ENCODE assay signal across 7 cellular contexts in the genomic region with DNA sequence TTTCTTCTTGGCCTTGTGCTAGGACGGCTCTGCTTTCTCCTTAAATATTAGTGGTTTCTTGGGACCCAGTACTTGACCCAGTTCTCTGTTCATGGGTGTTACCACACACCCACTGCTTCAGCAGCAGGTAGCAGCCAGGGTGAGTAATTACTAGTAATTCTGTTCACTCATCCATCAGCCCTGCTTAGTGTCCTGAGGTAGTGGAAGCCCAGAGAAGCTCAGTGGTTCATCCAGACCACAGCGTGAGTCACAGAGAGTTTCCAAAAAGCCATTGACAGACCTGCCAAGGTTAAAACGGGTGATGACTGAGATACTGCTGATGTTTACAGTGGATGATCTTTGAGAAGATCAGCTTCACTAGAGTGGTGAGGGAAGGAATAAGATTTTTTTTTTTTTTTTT. TPM values are rescaled to one million over a fixed set of nuclear protein-coding genes. Genes with fewer than 3 reads are reported as not detected.
A peak's percentile ranks its signal among the peaks of the same experiment; 100 is the strongest.
DNase-seq lines count a peak whose midpoint lies in the region; ATAC-seq lines count a peak whose summit lies in the region.

No MANE protein-coding gene starts in this region.

- H3K36me3 Mint-ChIP-seq in activated T-cell treated with anti-CD3 and anti-CD28 coated beads, Interleukin-2, amount 50 U/mL, for 72 hours (ENCODE audit: insufficient read depth in 2 of 2), result peaks cover 6 to 12% of the 10 kb centered on the region in 2 donors

- peak overlapping the region; percentile 19 to 70 for H3K4me3 Mint-ChIP-seq in activated T-cell treated with anti-CD3 and anti-CD28 coated beads, Interleukin-2, amount 50 U/mL, for 72 hours

- peak; percentile 74 to 77 for DNase-seq in activated T-cell treated with anti-CD3 and anti-CD28 coated beads, Interleukin-2, amount 50 U/mL, for 72 hours
- peak; percentile 38 to 62 for DNase-seq in stimulated activated CD4-positive, alpha-beta T cell treated with anti-CD3 and anti-CD28 coated beads, Interleukin-2, amount 100 ng/mL, for 24 hours
- DNase-seq in NCI-H446 treated with DMSO at 0.1 percent for 48 hours (lab: John Stamatoyannopoulos, UW) (no peak), germinal center (ENCODE audit: low spot score) (no peak), DMS153 (lab: John Stamatoyannopoulos, UW) (no peak)

- H3K27ac Mint-ChIP-seq in activated T-cell treated with anti-CD3 and anti-CD28 coated beads, Interleukin-2, amount 50 U/mL, for 72 hours, result peak overlapping the region; percentile 60

- H3K9me3 Mint-ChIP-seq in activated T-cell treated with anti-CD3 and anti-CD28 coated beads, Interleukin-2, amount 50 U/mL, for 72 hours, result no peaks in the 10 kb centered on the region

- H3K4me1 Mint-ChIP-seq in activated T-cell treated with anti-CD3 and anti-CD28 coated beads, Interleukin-2, amount 50 U/mL, for 72 hours (ENCODE audit: low read depth), result peaks cover 38% of the 10 kb centered on the region

- ATAC-seq in GM19463 (IDR thresholded peaks at IDR 0.05; ENCODE audit: unreplicated experiment) (peak; percentile 94), HG03457 (IDR thresholded peaks at IDR 0.05; ENCODE audit: unreplicated experiment) (peak; percentile 72)
- peak; percentile 97 for ATAC-seq in activated T-cell treated with anti-CD3 and anti-CD28 coated beads, Interleukin-2, amount 50 U/mL, for 72 hours (replicated peaks in 1 of 2)

- no peaks in the 10 kb centered on the region for H3K27me3 Mint-ChIP-seq in activated T-cell treated with anti-CD3 and anti-CD28 coated beads, Interleukin-2, amount 50 U/mL, for 72 hours (ENCODE audit: low read depth)

RNA-seq across cellular contexts. Expression of gene HINT3, which starts 51.7 kb away (rescaled TPM):
- total RNA-seq in activated T-cell treated with anti-CD3 and anti-CD28 coated beads, Interleukin-2, amount 50 U/mL, for 72 hours, result 10 to 100 TPM; 15.2 to 19.3 TPM

Comparison
In these comparisons a context has a peak if more than half of its experiments do, and no peak if none do; other contexts are left out.
1. DNase-seq: peak in activated T-cell treated with anti-CD3 and anti-CD28 coated beads, Interleukin-2, amount 50 U/mL, for 72 hours (2 of 2) and stimulated activated CD4-positive, alpha-beta T cell treated with anti-CD3 and anti-CD28 coated beads, Interleukin-2, amount 100 ng/mL, for 24 hours (2 of 2); none in NCI-H446 treated with DMSO at 0.1 percent for 48 hours (single experiment), germinal center (single experiment) and DMS153 (single experiment).
2. Peak in every context shown above with its lines, with median percentiles within 50 percentile points of each other: ATAC-seq.